ENCODE assay signal across 9 cellular contexts in genomic region chr5:96431376-96432244, GRCh38. TPM values are rescaled to one million over a fixed set of nuclear protein-coding genes. Genes with fewer than 3 reads are reported as not detected.
A peak's percentile ranks its signal among the peaks of the same experiment; 100 is the strongest.
DNase-seq lines count a peak whose midpoint lies in the region; ATAC-seq, FAIRE-seq and TF ChIP-seq lines count a peak whose summit lies in the region.
"Had no signal": no experiment of that assay in that cellular context is flagged by ENCODE, and none has a peak within 500 bp of the region (broad histone marks: within the 10 kb centered on the region; RNA-seq: fewer than 3 reads in every experiment).

No MANE protein-coding gene starts in this region.

- H3K4me3 Mint-ChIP-seq in nephron progenitor cell = peak overlapping the region; percentile 74

- no peaks in the 10 kb centered on the region for H3K4me1 ChIP-seq in small intestine (ENCODE audit: control insufficient read depth in 2 of 2, insufficient read depth in 1 of 2, low read depth in 1 of 2, low read length in 1 of 2)
- H3K4me1 ChIP-seq: SJSA1 had no signal

- H3K9me3 Mint-ChIP-seq in nephron progenitor cell = no peaks in the 10 kb centered on the region

- H3K27ac Mint-ChIP-seq in nephron progenitor cell = no peak overlapping the region

- H3K4me1 Mint-ChIP-seq in nephron progenitor cell = peaks cover 38% of the 10 kb centered on the region

- in situ Hi-C loops in astrocyte of the cerebellum (cut with HindIII; ENCODE audit: low sequenced_read_pairs) = no loop called here

- H3K9me3 ChIP-seq in MG63 (no peaks in the 10 kb centered on the region), small intestine (ENCODE audit: control insufficient read depth, low read depth) (no peaks in the 10 kb centered on the region)
- H3K9me3 ChIP-seq: SJSA1 had no signal

- H3K36me3 Mint-ChIP-seq in nephron progenitor cell (ENCODE audit: low read depth) = no peaks in the 10 kb centered on the region

- H3K27me3 ChIP-seq in MG63 (no peaks in the 10 kb centered on the region; the same call in 1 of the 2 replicates), small intestine (ENCODE audit: control insufficient read depth in 2 of 2, insufficient read depth in 2 of 2, low read length in 2 of 2) (peaks cover 0 to 29% of the 10 kb centered on the region in 2 donors)

- H3K4me3 ChIP-seq in MG63 = peak overlapping the region; percentile 31
- H3K4me3 ChIP-seq in astrocyte of the cerebellum (ENCODE audit: low read depth, low read length) = peak overlapping the region; percentile 32
- no peak overlapping the region for H3K4me3 ChIP-seq in small intestine (ENCODE audit: low read depth in 1 of 2, low read length in 2 of 2)
- H3K4me3 ChIP-seq: SJSA1 had no signal

- no peaks in the 10 kb centered on the region for H3K36me3 ChIP-seq in MG63
- H3K36me3 ChIP-seq in small intestine (ENCODE audit: control insufficient read depth in 2 of 2, insufficient read depth in 2 of 2, low read length in 2 of 2) = no peaks in the 10 kb centered on the region
- H3K36me3 ChIP-seq: SJSA1 had no signal

- H3K27me3 Mint-ChIP-seq in nephron progenitor cell (ENCODE audit: low read depth, poor library complexity) = peaks cover 43% of the 10 kb centered on the region

- 6 to 24% (median 21%) methylated on average over 33 of the region's 33 CpGs for WGBS in small intestine, 3 donors

- FAIRE-seq in small intestine (lab: Jason Lieb, UNC) = no peak

- TF ChIP-seq CTCF in astrocyte of the cerebellum (IDR thresholded peaks at IDR 0.05; ENCODE audit: low read depth, low read length, missing control alignments) = no peak
- TF ChIP-seq CTCF in nephron progenitor cell (IDR thresholded peaks at IDR 0.05) = no peak

- ATAC-seq in HG03097 (IDR thresholded peaks at IDR 0.05; ENCODE audit: low FRiP score, unreplicated experiment) (no peak), HG02763 (IDR thresholded peaks at IDR 0.05; ENCODE audit: unreplicated experiment) (no peak)

- peak; percentile 76 for DNase-seq in DMS79 (lab: John Stamatoyannopoulos, UW)
- DNase-seq in MG63 = peak; percentile 94
- peak; percentile 45 for DNase-seq in astrocyte of the cerebellum (ENCODE audit: low read depth)
- DNase-seq in nephron progenitor cell = peak; percentile 62
- no peak for DNase-seq in ureter (ENCODE audit: low spot score)
- DNase-seq in small intestine = no peak

- no peak overlapping the region for H3K27ac ChIP-seq in small intestine (ENCODE audit: low read depth in 1 of 2, low read length in 1 of 2)
- H3K27ac ChIP-seq: SJSA1 had no signal

RNA-seq across cellular contexts. Expression of gene PCSK1, which starts 1.4 kb away (rescaled TPM):
- total RNA-seq in MG63 (2014; rRNA removed; shearing (Covaris generic); ENCODE audit: low replicate concordance) = 0.10 TPM in 1 of 2 replicates, not detected in the other
- total RNA-seq in ureter = 0.34 TPM
- polyA plus RNA-seq in small intestine = 1 to 10 TPM in 2 of 3 donors, under 1 TPM in 1; 0.45 to 7.1 (median 1.1) TPM
- total RNA-seq: SJSA1 had no signal

Comparison
In these comparisons a context has a peak if more than half of its experiments do, and no peak if none do; other contexts are left out.
1. DNase-seq: peak in DMS79 (single experiment), MG63 (single experiment), astrocyte of the cerebellum (single experiment) and nephron progenitor cell (single experiment); none in ureter (single experiment) and small intestine (single experiment).
2. H3K4me3 ChIP-seq: peak in MG63 (single experiment) and astrocyte of the cerebellum (single experiment); none in small intestine (0 of 2).